ENCODE assay signal across 15 cellular contexts in the genomic region with DNA sequence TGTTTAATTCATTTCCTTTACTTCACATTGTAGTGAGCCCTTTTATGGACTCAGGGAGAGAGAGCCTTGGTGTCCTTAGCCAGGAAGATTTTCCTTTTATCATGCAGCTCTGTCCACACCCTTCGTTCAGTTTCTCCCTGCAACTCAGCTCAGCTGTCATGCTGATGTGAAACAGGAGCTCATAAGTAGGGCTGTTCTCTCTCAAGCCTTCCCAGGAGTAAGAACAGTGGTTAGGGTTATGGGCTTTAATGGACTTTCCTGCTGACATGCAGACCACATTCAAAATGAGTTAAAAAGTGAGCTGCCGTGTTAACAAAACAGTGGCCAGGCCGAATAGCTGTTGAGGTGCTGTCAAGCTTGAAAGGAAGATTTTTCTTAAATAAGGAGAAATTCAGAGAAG.
A peak's percentile ranks its signal among the peaks of the same experiment; 100 is the strongest.
DNase-seq lines count a peak whose midpoint lies in the region; ATAC-seq and TF ChIP-seq lines count a peak whose summit lies in the region.
"Had no signal": no experiment of that assay in that cellular context is flagged by ENCODE, and none has a peak within 500 bp of the region (broad histone marks: within the 10 kb centered on the region; RNA-seq: fewer than 3 reads in every experiment).

No MANE protein-coding gene starts in this region.

- H3K9me3 Mint-ChIP-seq in neural progenitor cell = no peaks in the 10 kb centered on the region
- H3K9me3 Mint-ChIP-seq: CD4-positive, alpha-beta T cell; HFFc6 had no signal

- H3K27me3 ChIP-seq in fibroblast of lung (ENCODE audit: control insufficient read depth, insufficient read depth, low read length) (no peaks in the 10 kb centered on the region), neural progenitor cell (no peaks in the 10 kb centered on the region)
- no peaks in the 10 kb centered on the region for H3K27me3 ChIP-seq in effector memory CD4-positive, alpha-beta T cell (replicated peaks; ENCODE audit: control insufficient read depth, insufficient read depth, low read length, poor library complexity, severe bottlenecking)

- ATAC-seq in GM19023 (IDR thresholded peaks at IDR 0.05; ENCODE audit: unreplicated experiment) (peak; percentile 56), HG03565 (IDR thresholded peaks at IDR 0.05; ENCODE audit: unreplicated experiment) (peak; percentile 36)

- H3F3A ChIP-seq in neural progenitor cell (ENCODE audit: low read depth) = no peaks in the 10 kb centered on the region

- TF ChIP-seq CTCF in fibroblast of lung (conservative IDR thresholded peaks at IDR 0.05 in 1 of 2, IDR thresholded peaks at IDR 0.05 in 1 of 2; ENCODE audit: low read depth in 1 of 2, low read length in 2 of 2) = no peak
- no peak for TF ChIP-seq CTCF in neural progenitor cell (IDR thresholded peaks at IDR 0.05)

- H3K27ac Mint-ChIP-seq in neural progenitor cell = no peak overlapping the region
- H3K27ac Mint-ChIP-seq: CD4-positive, alpha-beta T cell; HFFc6 had no signal

- peaks cover 19% of the 10 kb centered on the region for H3K4me1 Mint-ChIP-seq in neural progenitor cell

- H3K4me1 ChIP-seq in fibroblast of lung (ENCODE audit: control insufficient read depth, extremely low read depth, insufficient read depth, low read length) = no peaks in the 10 kb centered on the region
- peaks cover 25% of the 10 kb centered on the region for H3K4me1 ChIP-seq in neural progenitor cell
- no peaks in the 10 kb centered on the region for H3K4me1 ChIP-seq in effector memory CD4-positive, alpha-beta T cell (ENCODE audit: control insufficient read depth, insufficient read depth, low read length, poor library complexity, severe bottlenecking)

- H3K27me3 Mint-ChIP-seq in neural progenitor cell (ENCODE audit: insufficient read depth, low read depth) = no peaks in the 10 kb centered on the region
- H3K27me3 Mint-ChIP-seq: CD4-positive, alpha-beta T cell had no signal

- H3K9ac ChIP-seq in fibroblast of lung (ENCODE audit: insufficient read depth, low read length) (no peak overlapping the region), neural progenitor cell (no peak overlapping the region)

- H3K4me3 Mint-ChIP-seq in neural progenitor cell = no peak overlapping the region
- H3K4me3 Mint-ChIP-seq: CD4-positive, alpha-beta T cell; HFFc6 had no signal

- H3K9me3 ChIP-seq in fibroblast of lung (ENCODE audit: control insufficient read depth, insufficient read depth, low read depth, low read length) (no peaks in the 10 kb centered on the region), neural progenitor cell (ENCODE audit: low read depth) (no peaks in the 10 kb centered on the region)
- no peaks in the 10 kb centered on the region for H3K9me3 ChIP-seq in effector memory CD4-positive, alpha-beta T cell (ENCODE audit: control insufficient read depth, low read length)

- H3K4me2 ChIP-seq in fibroblast of lung (ENCODE audit: extremely low read depth, insufficient read depth, low read length) (no peak overlapping the region), neural progenitor cell (peak overlapping the region; percentile 1)

- DNase-seq in fibroblast of lung (ENCODE audit: low read depth in 2 of 2) (peak; percentile 17 to 33), neural progenitor cell (ENCODE audit: low spot score) (peak; percentile 24), cortex of kidney (lab: John Stamatoyannopoulos, UW) (no peak), NCI-H526 (lab: John Stamatoyannopoulos, UW) (no peak)
- DNase-seq in stimulated activated CD8-positive, alpha-beta memory T cell treated with anti-CD3 and anti-CD28 coated beads, Interleukin-4, amount 100 ng/mL, for 48 hours = no peak
- DNase-seq in effector memory CD4-positive, alpha-beta T cell = no peak
- DNase-seq: activated T-cell treated with anti-CD3 and anti-CD28 coated beads, Interleukin-2, amount 50 U/mL, for 1 hour; CD4-positive, alpha-beta T cell; HFFc6; NCI-H446 treated with DMSO at 0.1 percent for 48 hours; stimulated activated naive CD4-positive, alpha-beta T cell; T-helper 2 cell had no signal

- peaks cover 14% of the 10 kb centered on the region for H3K36me3 Mint-ChIP-seq in neural progenitor cell

- no peak overlapping the region for H3K4me3 ChIP-seq in fibroblast of lung (replicated peaks in 1 of 4; ENCODE audit: control extremely low read depth in 1 of 4, insufficient read depth in 1 of 4, low read depth in 3 of 4, low read length in 4 of 4)
- H3K4me3 ChIP-seq in neural progenitor cell = no peak overlapping the region
- H3K4me3 ChIP-seq in effector memory CD4-positive, alpha-beta T cell (ENCODE audit: insufficient read depth, low read depth, low read length, poor library complexity, severe bottlenecking) = no peak overlapping the region
- H3K4me3 ChIP-seq: skin epidermis had no signal

- H3K79me2 ChIP-seq in fibroblast of lung (ENCODE audit: control insufficient read depth, insufficient read depth, low read length) (no peaks in the 10 kb centered on the region), neural progenitor cell (ENCODE audit: low read depth) (no peaks in the 10 kb centered on the region)

- H4K20me1 ChIP-seq in fibroblast of lung (ENCODE audit: control insufficient read depth, extremely low read depth, insufficient read depth, low read length) = no peaks in the 10 kb centered on the region
- H4K20me1 ChIP-seq in neural progenitor cell (ENCODE audit: low read depth) = peaks cover 4% of the 10 kb centered on the region

- H2AFZ ChIP-seq in fibroblast of lung (ENCODE audit: low read length) = no peak overlapping the region
- H2AFZ ChIP-seq in neural progenitor cell (replicated peaks) = no peak overlapping the region

- H3K36me3 ChIP-seq in fibroblast of lung (ENCODE audit: control insufficient read depth, insufficient read depth, low read length) (no peaks in the 10 kb centered on the region), neural progenitor cell (no peaks in the 10 kb centered on the region)
- no peaks in the 10 kb centered on the region for H3K36me3 ChIP-seq in effector memory CD4-positive, alpha-beta T cell (ENCODE audit: control insufficient read depth, insufficient read depth, low read length)

- H3K27ac ChIP-seq in fibroblast of lung (ENCODE audit: insufficient read depth, low read length) (no peak overlapping the region), neural progenitor cell (no peak overlapping the region)
- no peak overlapping the region for H3K27ac ChIP-seq in effector memory CD4-positive, alpha-beta T cell (ENCODE audit: insufficient read depth, low read length, poor library complexity, severe bottlenecking)
- H3K27ac ChIP-seq: skin epidermis had no signal

Comparison
In these comparisons a context has a peak if more than half of its experiments do, and no peak if none do; other contexts are left out.
1. DNase-seq: peak in fibroblast of lung (2 of 2) and neural progenitor cell (single experiment); none in stimulated activated CD8-positive, alpha-beta memory T cell treated with anti-CD3 and anti-CD28 coated beads, Interleukin-4, amount 100 ng/mL, for 48 hours (single experiment), cortex of kidney (single experiment), effector memory CD4-positive, alpha-beta T cell (0 of 3) and NCI-H526 (0 of 2).